19 cellular contexts compared by ENCODE assay signal in the genomic region with DNA sequence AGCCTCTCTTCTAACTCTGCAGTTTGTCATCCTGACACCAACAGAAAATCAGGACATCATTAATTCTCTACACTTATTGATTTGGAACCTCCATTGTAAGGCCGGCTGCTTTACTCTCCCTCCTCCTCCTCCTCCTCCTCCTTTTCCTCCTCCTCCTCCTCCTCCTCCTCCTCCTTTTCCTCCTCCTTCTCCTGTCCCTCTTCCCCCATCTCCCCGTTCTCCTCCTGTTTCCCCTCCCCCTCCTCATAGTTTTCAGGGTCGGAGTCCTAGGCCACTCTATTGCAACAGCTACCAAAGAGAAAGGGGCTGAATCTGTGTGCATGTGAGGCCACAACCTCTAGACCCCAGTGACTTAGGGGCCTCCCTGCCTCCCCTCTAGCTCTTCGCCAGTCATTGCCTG.
DNase-seq lines count a peak whose midpoint lies in the region; ATAC-seq, FAIRE-seq and TF ChIP-seq lines count a peak whose summit lies in the region.
"Had no signal": no experiment of that assay in that cellular context is flagged by ENCODE, and none has a peak within 500 bp of the region (broad histone marks: within the 10 kb centered on the region; RNA-seq: fewer than 3 reads in every experiment).

No MANE protein-coding gene starts in this region.

- no peaks in the 10 kb centered on the region for H3K4me1 Mint-ChIP-seq in activated T-cell treated with anti-CD3 and anti-CD28 coated beads, Interleukin-2, amount 50 U/mL, for 72 hours (ENCODE audit: low read depth)
- H3K4me1 Mint-ChIP-seq: CD4-positive, CD25-positive, alpha-beta regulatory T cell had no signal

- no peak for TF ChIP-seq EP300 in H1 (IDR thresholded peaks at IDR 0.05; ENCODE audit: borderline replicate concordance in 1 of 2, low read depth in 2 of 2, low read length in 2 of 2)

- DNase-seq in AG09309 (ENCODE audit: low read depth) (no peak), PC-9 (no peak), H1 (ENCODE audit: low read depth in 1 of 2, low spot score in 2 of 2) (no peak), Karpas-422 (no peak), GM19238 (ENCODE audit: insufficient read length, low spot score) (no peak)
- DNase-seq in activated T-cell treated with anti-CD3 and anti-CD28 coated beads, Interleukin-2, amount 50 U/mL, for 72 hours: no peak
- DNase-seq: activated CD4-positive, alpha-beta T cell treated with anti-CD3 and anti-CD28 coated beads, Interleukin-2, amount 50 U/mL, for 1 hour; activated CD8-positive, alpha-beta memory T cell treated with anti-CD3 and anti-CD28 coated beads, Interleukin-2, amount 50 U/mL, for 48 hours; activated effector memory CD4-positive, alpha-beta T cell treated with anti-CD3 and anti-CD28 coated beads, Interleukin-2, amount 50 U/mL, for 16 hours; CD4-positive, CD25-positive, alpha-beta regulatory T cell; effector CD8-positive, alpha-beta T cell; NCI-H1417 treated with DMSO at 0.1 percent for 48 hours; retina; SIG-M5; tibial artery had no signal

- peak overlapping the region; percentile 30 for H3K4me3 ChIP-seq in AG09309 (ENCODE audit: control insufficient read depth, low read depth, low read length)
- H3K4me3 ChIP-seq in PC-9: no peak overlapping the region; the same call in 1 of the 2 replicates
- no peak overlapping the region for H3K4me3 ChIP-seq in H1 (ENCODE audit: extremely low read depth in 1 of 4, insufficient read depth in 2 of 4, low read depth in 3 of 4, low read length in 4 of 4)
- H3K4me3 ChIP-seq in skin epidermis: peak overlapping the region in 4 of 7 experiments; percentile 8 to 14 (median 13)
- H3K4me3 ChIP-seq in Karpas-422 (ENCODE audit: low read length): no peak overlapping the region
- H3K4me3 ChIP-seq: left lung had no signal

- no peak for TF ChIP-seq CTCF in AG09309 (IDR thresholded peaks at IDR 0.05; ENCODE audit: control insufficient read depth, insufficient read depth, low read depth, low read length, missing control alignments)
- TF ChIP-seq CTCF in PC-9 (conservative IDR thresholded peaks at IDR 0.05): no peak
- no peak for TF ChIP-seq CTCF in H1 (IDR thresholded peaks at IDR 0.05; ENCODE audit: control extremely low read depth in 1 of 3, insufficient read depth in 1 of 3, low read depth in 1 of 3, low read length in 3 of 3)

- H2BK5ac ChIP-seq in H1 (ENCODE audit: low read depth, low read length): no peak overlapping the region

- H2BK15ac ChIP-seq in H1 (ENCODE audit: low read length): no peak overlapping the region

- no peak overlapping the region for H2BK120ac ChIP-seq in H1 (replicated peaks; ENCODE audit: low read depth, low read length)

- no peak overlapping the region for H3K23ac ChIP-seq in H1 (ENCODE audit: insufficient read length)

- no peaks in the 10 kb centered on the region for H3K36me3 Mint-ChIP-seq in activated T-cell treated with anti-CD3 and anti-CD28 coated beads, Interleukin-2, amount 50 U/mL, for 72 hours (ENCODE audit: insufficient read depth in 2 of 2)
- H3K36me3 Mint-ChIP-seq: CD4-positive, CD25-positive, alpha-beta regulatory T cell had no signal

- H4K91ac ChIP-seq in H1 (replicated peaks; ENCODE audit: insufficient read length, low read length): peak overlapping the region; percentile 70

- ATAC-seq in activated T-cell treated with anti-CD3 and anti-CD28 coated beads, Interleukin-2, amount 50 U/mL, for 72 hours (replicated peaks in 1 of 2): no peak
- ATAC-seq in HG02870 (IDR thresholded peaks at IDR 0.05; ENCODE audit: unreplicated experiment): no peak

- no peak overlapping the region for H3K18ac ChIP-seq in H1 (ENCODE audit: extremely low read depth, low read length)

- H3K27ac ChIP-seq in PC-9 (no peak overlapping the region), H1 (ENCODE audit: low read depth, low read length) (no peak overlapping the region), skin epidermis (peak overlapping the region in 5 of 21 experiments; percentile 67 to 73 (median 69)), Karpas-422 (ENCODE audit: low read length) (no peak overlapping the region)
- H3K27ac ChIP-seq: esophagus muscularis mucosa, left lung, tibial artery had no signal

- no peak overlapping the region for H2AK5ac ChIP-seq in H1 (ENCODE audit: low read depth, low read length)

- H3K4me2 ChIP-seq in PC-9 (peak overlapping the region; percentile 55), H1 (ENCODE audit: insufficient read depth in 1 of 2, low read depth in 2 of 2, low read length in 2 of 2) (no peak overlapping the region), Karpas-422 (ENCODE audit: low read depth, low read length, poor library complexity, severe bottlenecking) (no peak overlapping the region)

- H3K27me3 ChIP-seq in PC-9 (ENCODE audit: insufficient read depth, low read depth) (peaks cover 78% of the 10 kb centered on the region), H1 (replicated peaks in 1 of 4; ENCODE audit: control insufficient read depth in 3 of 4, extremely low read depth in 1 of 4, insufficient read depth in 3 of 4, low read length in 3 of 4) (no peaks in the 10 kb centered on the region), Karpas-422 (ENCODE audit: low read length) (no peaks in the 10 kb centered on the region)
- H3K27me3 ChIP-seq: esophagus muscularis mucosa had no signal

- H2AFZ ChIP-seq in PC-9 (peak overlapping the region; percentile 63; the same call in 1 of the 2 replicates), H1 (ENCODE audit: low read length) (no peak overlapping the region), Karpas-422 (ENCODE audit: low read length) (no peak overlapping the region)

- no peaks in the 10 kb centered on the region for H3F3A ChIP-seq in PC-9 (ENCODE audit: insufficient read depth, low read depth)

- H3K27ac Mint-ChIP-seq in activated T-cell treated with anti-CD3 and anti-CD28 coated beads, Interleukin-2, amount 50 U/mL, for 72 hours: no peak overlapping the region
- H3K27ac Mint-ChIP-seq: CD4-positive, CD25-positive, alpha-beta regulatory T cell had no signal

- no peak overlapping the region; the same call in 1 of the 2 replicates for H2BK20ac ChIP-seq in H1 (ENCODE audit: low read length)

- H3K9me3 Mint-ChIP-seq in activated T-cell treated with anti-CD3 and anti-CD28 coated beads, Interleukin-2, amount 50 U/mL, for 72 hours: no peaks in the 10 kb centered on the region
- H3K9me3 Mint-ChIP-seq: CD4-positive, CD25-positive, alpha-beta regulatory T cell had no signal

- H3K4me1 ChIP-seq in PC-9 (replicated peaks; ENCODE audit: insufficient read depth) (no peaks in the 10 kb centered on the region), H1 (replicated peaks in 1 of 4; ENCODE audit: control insufficient read depth in 3 of 4, insufficient read depth in 4 of 4, low read length in 3 of 4) (peaks cover 0 to 6% (median 2%) of the 10 kb centered on the region in 4 experiments; a peak in 3 of 7 replicates), Karpas-422 (ENCODE audit: low read length) (no peaks in the 10 kb centered on the region)
- H3K4me1 ChIP-seq: left lung, tibial artery had no signal

- H3K9me3 ChIP-seq in PC-9 (ENCODE audit: insufficient read depth, low read depth): no peaks in the 10 kb centered on the region
- no peaks in the 10 kb centered on the region for H3K9me3 ChIP-seq in H1 (ENCODE audit: insufficient read depth in 2 of 2, low read depth in 1 of 2, low read length in 1 of 2)
- H3K9me3 ChIP-seq in Karpas-422 (ENCODE audit: low read length): no peaks in the 10 kb centered on the region
- H3K9me3 ChIP-seq: esophagus muscularis mucosa, left lung, tibial artery had no signal

- peaks cover 21% of the 10 kb centered on the region for H3K27me3 Mint-ChIP-seq in activated T-cell treated with anti-CD3 and anti-CD28 coated beads, Interleukin-2, amount 50 U/mL, for 72 hours (ENCODE audit: low read depth)

- H3K56ac ChIP-seq in H1 (replicated peaks; ENCODE audit: insufficient read length, low read depth, low read length): no peak overlapping the region

- TF ChIP-seq POLR2A in H1 (IDR thresholded peaks at IDR 0.05; ENCODE audit: control extremely low read depth in 1 of 2, low read depth in 2 of 2, low read length in 2 of 2): no peak

- no peaks in the 10 kb centered on the region for H4K20me1 ChIP-seq in PC-9 (ENCODE audit: insufficient read depth)
- H4K20me1 ChIP-seq in H1 (replicated peaks in 1 of 2; ENCODE audit: control insufficient read depth in 1 of 2, insufficient read depth in 2 of 2, low read length in 2 of 2): no peaks in the 10 kb centered on the region
- H4K20me1 ChIP-seq in Karpas-422 (ENCODE audit: insufficient read depth, low read depth, low read length): no peaks in the 10 kb centered on the region

- no peaks in the 10 kb centered on the region for H3K79me1 ChIP-seq in H1 (ENCODE audit: low read depth, low read length)

- BruUV-seq in PC-9 (replicated peaks; lab: Mats Ljungman, UMichigan): no TSS peak

- intact Hi-C loops in PC-9 (cut with micrococcal nuclease; ENCODE audit: unreplicated experiment): no loop called here

- FAIRE-seq in H1 (lab: Jason Lieb, UNC): no peak

- H3K4ac ChIP-seq in H1 (replicated peaks; ENCODE audit: insufficient read length, low read depth, low read length): no peak overlapping the region

- no peak overlapping the region for H3K9ac ChIP-seq in H1 (replicated peaks in 1 of 4; ENCODE audit: extremely low read depth in 1 of 4, low read depth in 3 of 4, low read length in 3 of 4)
- H3K9ac ChIP-seq in Karpas-422 (ENCODE audit: low read length): no peak overlapping the region

- WGBS in H1 (ENCODE audit: extremely low coverage in 1 of 2, insufficient coverage in 1 of 2, insufficient read length in 1 of 2, insufficient replicate concordance in 2 of 2, low coverage in 1 of 2, low lambda C conversion rate in 2 of 2, missing lambda C conversion rate in 1 of 2), 2 experiments: 66% methylated on average over 2 of the region's 4 CpGs; no CpG with 5 or more reads in 1 of the 2 experiments

- H3K14ac ChIP-seq in H1 (ENCODE audit: insufficient read length): no peak overlapping the region

- H3K79me2 ChIP-seq in PC-9 (ENCODE audit: low read depth): no peaks in the 10 kb centered on the region
- H3K79me2 ChIP-seq in H1 (ENCODE audit: control insufficient read depth in 1 of 2, insufficient read depth in 2 of 2, low read length in 2 of 2): no peaks in the 10 kb centered on the region
- H3K79me2 ChIP-seq in Karpas-422 (ENCODE audit: low read length): no peaks in the 10 kb centered on the region

- TF ChIP-seq RAD21 in H1 (IDR thresholded peaks at IDR 0.05 in 1 of 2, conservative IDR thresholded peaks at IDR 0.05 in 1 of 2; ENCODE audit: low read depth in 2 of 2, low read length in 2 of 2): no peak

- H3K36me3 ChIP-seq in PC-9 (ENCODE audit: low read depth) (no peaks in the 10 kb centered on the region), H1 (ENCODE audit: control insufficient read depth in 2 of 4, insufficient read depth in 4 of 4, low read length in 3 of 4) (no peaks in the 10 kb centered on the region), Karpas-422 (ENCODE audit: insufficient read depth, low read length) (no peaks in the 10 kb centered on the region)
- H3K36me3 ChIP-seq: esophagus muscularis mucosa, left lung, tibial artery had no signal

- CTCF ChIA-PET in PC-9 (lab: Charles Lee): no interaction called here
- CTCF ChIA-PET in H1 (lab: Charles Lee; ENCODE audit: partially characterized antibody): interaction anchor here (0.6 to 5.6 kb wide), 5 partner anchors 8 to 356 kb away, joined by 3 to 40 read pairs (median 4); no protein-coding TSS in a partner anchor

- no peak overlapping the region for H4K5ac ChIP-seq in H1 (ENCODE audit: insufficient read length, low read depth, low read length)

- H3K4me3 Mint-ChIP-seq in activated T-cell treated with anti-CD3 and anti-CD28 coated beads, Interleukin-2, amount 50 U/mL, for 72 hours: no peak overlapping the region
- H3K4me3 Mint-ChIP-seq: CD4-positive, CD25-positive, alpha-beta regulatory T cell had no signal

- no peak overlapping the region for H2BK12ac ChIP-seq in H1 (ENCODE audit: low read depth, low read length)

- H4K8ac ChIP-seq in H1 (ENCODE audit: extremely low read depth, insufficient read depth, low read length): no peak overlapping the region

- H3K9me2 ChIP-seq in PC-9 (ENCODE audit: insufficient read depth): no peaks in the 10 kb centered on the region
- no peaks in the 10 kb centered on the region for H3K9me2 ChIP-seq in Karpas-422 (replicated peaks; ENCODE audit: insufficient read depth, low read length)

- no peaks in the 10 kb centered on the region; the same call in 1 of the 2 replicates for H3K23me2 ChIP-seq in H1 (ENCODE audit: low read depth, low read length)

- POLR2A ChIA-PET in PC-9 (lab: Charles Lee; ENCODE audit: unreplicated experiment) (no interaction called here), H1 (lab: Charles Lee; ENCODE audit: partially characterized antibody) (interaction anchor here (1.0 to 1.5 kb wide), 2 partner anchors 44 to 177 kb away, joined by 3 read pairs; no protein-coding TSS in a partner anchor)

Comparison
In these comparisons a context has a peak if more than half of its experiments do, and no peak if none do; other contexts are left out.
1. H3K4me3 ChIP-seq: peak in AG09309 (single experiment) and skin epidermis (4 of 7); none in PC-9 (single experiment), H1 (0 of 4) and Karpas-422 (single experiment).